13 cellular contexts compared by ENCODE assay signal in the genomic region with DNA sequence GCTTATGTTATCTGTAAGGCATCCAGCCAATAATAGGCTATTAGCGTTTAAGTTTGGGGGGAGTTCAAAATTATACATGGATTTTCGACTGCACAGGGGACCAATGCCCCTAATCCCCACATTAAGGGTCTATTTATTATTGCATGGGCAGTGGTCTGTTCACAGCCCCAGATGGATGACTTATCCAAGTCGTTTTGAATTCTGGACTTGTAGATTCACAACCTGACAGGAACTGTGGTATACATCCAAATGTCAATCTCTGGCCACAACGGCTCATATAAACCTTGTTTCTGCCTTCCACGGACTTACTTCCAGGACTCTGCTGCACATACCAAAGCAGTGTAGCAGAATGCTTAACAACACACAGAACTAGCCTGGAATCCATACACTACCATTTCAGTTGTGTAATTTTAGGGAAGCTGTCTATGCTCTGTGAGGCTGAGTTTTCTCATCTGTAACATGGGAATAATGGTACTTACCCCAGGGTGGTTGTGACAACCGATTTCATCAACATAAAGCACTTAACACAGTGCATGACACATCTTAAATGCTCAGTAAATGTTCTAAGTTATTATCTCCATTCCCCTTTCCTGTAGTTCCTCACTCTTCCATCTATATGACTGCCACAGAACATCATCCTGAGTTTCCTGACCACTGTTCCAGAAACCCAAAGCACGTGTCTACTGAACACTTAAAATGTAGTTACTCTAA. TPM values are rescaled to one million over a fixed set of nuclear protein-coding genes. Genes with fewer than 3 reads are reported as not detected.
DNase-seq lines count a peak whose midpoint lies in the region; ATAC-seq and TF ChIP-seq lines count a peak whose summit lies in the region.
"Had no signal": no experiment of that assay in that cellular context is flagged by ENCODE, and none has a peak within 500 bp of the region (broad histone marks: within the 10 kb centered on the region; RNA-seq: fewer than 3 reads in every experiment).

No MANE protein-coding gene starts in this region.

- no peak for DNase-seq in central memory CD8-positive, alpha-beta T cell (ENCODE audit: low spot score in 2 of 2)
- no peak for DNase-seq in naive thymus-derived CD8-positive, alpha-beta T cell
- DNase-seq in GDM1 (lab: John Stamatoyannopoulos, UW) = no peak
- no peak for DNase-seq in iPS-NIHi7 (ENCODE audit: extremely low spot score)
- no peak for DNase-seq in Ammon's horn (ENCODE audit: low spot score)
- no peak for DNase-seq in chondrocyte (ENCODE audit: low spot score)
- DNase-seq: activated effector memory CD4-positive, alpha-beta T cell treated with anti-CD3 and anti-CD28 coated beads, Interleukin-2, amount 50 U/mL, for 16 hours; DMS53; nephron progenitor cell; SW 1271 had no signal

- no peak for TF ChIP-seq CTCF in chondrocyte (IDR thresholded peaks at IDR 0.05)

- peak overlapping the region; percentile 93 for H3K4me3 ChIP-seq in ACC112 (ENCODE audit: low read depth, low read length)
- H3K4me3 ChIP-seq: HAP-1 had no signal

- POLR2A ChIA-PET in naive thymus-derived CD8-positive, alpha-beta T cell (lab: Charles Lee) = no interaction called here

- H3K9me3 Mint-ChIP-seq in IgD-negative memory B cell (peaks cover 4 to 15% (median 9%) of the 10 kb centered on the region in 3 donors), chondrocyte (ENCODE audit: low read depth) (peaks cover 16% of the 10 kb centered on the region)
- H3K9me3 Mint-ChIP-seq in central memory CD8-positive, alpha-beta T cell = peaks cover 8% of the 10 kb centered on the region
- peaks cover 0 to 21% (median 17%) of the 10 kb centered on the region in 9 donors for H3K9me3 Mint-ChIP-seq in naive thymus-derived CD8-positive, alpha-beta T cell

- H3K36me3 Mint-ChIP-seq in IgD-negative memory B cell = peaks cover 30% of the 10 kb centered on the region
- peaks cover 47% of the 10 kb centered on the region for H3K36me3 Mint-ChIP-seq in central memory CD8-positive, alpha-beta T cell (ENCODE audit: insufficient read depth)
- peaks cover 37 to 55% (median 50%) of the 10 kb centered on the region in 3 donors for H3K36me3 Mint-ChIP-seq in naive thymus-derived CD8-positive, alpha-beta T cell
- peaks cover 23% of the 10 kb centered on the region for H3K36me3 Mint-ChIP-seq in chondrocyte (ENCODE audit: low read depth)

- H3K27me3 ChIP-seq in ACC112 (ENCODE audit: insufficient read depth, low read length) = no peaks in the 10 kb centered on the region

- H3K79me2 ChIP-seq in ACC112 (ENCODE audit: control insufficient read depth, insufficient read depth, low read length, unreplicated experiment) = peaks cover 92% of the 10 kb centered on the region

- H3K36me3 ChIP-seq in ACC112 (ENCODE audit: insufficient read depth, low read length) = peaks cover 50% of the 10 kb centered on the region

- H3K27me3 Mint-ChIP-seq in IgD-negative memory B cell (no peaks in the 10 kb centered on the region), chondrocyte (ENCODE audit: low read depth) (no peaks in the 10 kb centered on the region)
- H3K27me3 Mint-ChIP-seq in central memory CD8-positive, alpha-beta T cell = no peaks in the 10 kb centered on the region
- no peaks in the 10 kb centered on the region for H3K27me3 Mint-ChIP-seq in naive thymus-derived CD8-positive, alpha-beta T cell

- H2AFZ ChIP-seq in ACC112 (ENCODE audit: low read length, unreplicated experiment) = no peak overlapping the region

- no peak overlapping the region for H3K27ac ChIP-seq in ACC112 (ENCODE audit: low read depth, low read length)

- H3K4me3 Mint-ChIP-seq in IgD-negative memory B cell (peak overlapping the region; percentile 38 to 99 (median 83)), chondrocyte (ENCODE audit: unreplicated experiment) (no peak overlapping the region)
- H3K4me3 Mint-ChIP-seq in central memory CD8-positive, alpha-beta T cell = peak overlapping the region; percentile 99
- peak overlapping the region; percentile 89 to 100 (median 99) for H3K4me3 Mint-ChIP-seq in naive thymus-derived CD8-positive, alpha-beta T cell

- H3K4me1 ChIP-seq in ACC112 (ENCODE audit: control insufficient read depth, insufficient read depth, low read length, unreplicated experiment) = peaks cover 25% of the 10 kb centered on the region

- H3K27ac Mint-ChIP-seq in IgD-negative memory B cell = no peak overlapping the region
- H3K27ac Mint-ChIP-seq in central memory CD8-positive, alpha-beta T cell (ENCODE audit: low read depth) = no peak overlapping the region
- peak overlapping the region in 4 of 10 donors; percentile 6 to 74 (median 45) for H3K27ac Mint-ChIP-seq in naive thymus-derived CD8-positive, alpha-beta T cell
- H3K27ac Mint-ChIP-seq in chondrocyte (ENCODE audit: unreplicated experiment) = no peak overlapping the region

- ATAC-seq in central memory CD8-positive, alpha-beta T cell (replicated peaks; ENCODE audit: extremely low read depth, poor library complexity, severe bottlenecking) = no peak
- ATAC-seq in naive thymus-derived CD8-positive, alpha-beta T cell = no peak

- H3K4me1 Mint-ChIP-seq in IgD-negative memory B cell (peaks cover 40 to 48% (median 47%) of the 10 kb centered on the region in 3 donors), chondrocyte (ENCODE audit: low read depth) (peaks cover 50% of the 10 kb centered on the region)
- H3K4me1 Mint-ChIP-seq in central memory CD8-positive, alpha-beta T cell = peaks cover 66% of the 10 kb centered on the region
- peaks cover 31 to 78% (median 60%) of the 10 kb centered on the region in 4 donors for H3K4me1 Mint-ChIP-seq in naive thymus-derived CD8-positive, alpha-beta T cell

RNA-seq across cellular contexts. Expression of a gene that starts 3.7 kb away (rescaled TPM):
- polyA plus RNA-seq in IgD-negative memory B cell = 207 TPM
- 100 to 1,000 TPM; 315 to 319 TPM for total RNA-seq in naive thymus-derived CD8-positive, alpha-beta T cell
- polyA plus RNA-seq in naive thymus-derived CD8-positive, alpha-beta T cell = 100 to 1,000 TPM; 185 to 274 (median 244) TPM
- total RNA-seq in chondrocyte = 136 to 151 TPM (median 149 TPM) in 3 replicates

RNA-seq across cellular contexts. Expression of a gene that starts 3.8 kb away (rescaled TPM):
- polyA plus RNA-seq in IgD-negative memory B cell = 9.1 TPM
- total RNA-seq in naive thymus-derived CD8-positive, alpha-beta T cell = 1 to 10 TPM; 6.9 to 8.4 TPM
- polyA plus RNA-seq in naive thymus-derived CD8-positive, alpha-beta T cell = 1 to 10 TPM; 4.3 to 7.9 (median 6.6) TPM
- 33.0 to 35.0 TPM (median 33.6 TPM) in 3 replicates for total RNA-seq in chondrocyte

RNA-seq across cellular contexts. Expression of a gene that starts 33.3 kb away (rescaled TPM):
- polyA plus RNA-seq in IgD-negative memory B cell = not detected
- total RNA-seq in naive thymus-derived CD8-positive, alpha-beta T cell = 1 to 10 TPM in 1 of 2 experiments, not detected in 1; 1.8 TPM
- polyA plus RNA-seq in naive thymus-derived CD8-positive, alpha-beta T cell = not detected
- total RNA-seq in chondrocyte = 1.5 to 3.3 TPM (median 1.5 TPM) in 3 replicates

RNA-seq across cellular contexts. Expression of a gene that starts 51.1 kb away (rescaled TPM):
- 0.19 TPM for polyA plus RNA-seq in IgD-negative memory B cell
- under 1 TPM; 0.16 to 0.22 TPM for total RNA-seq in naive thymus-derived CD8-positive, alpha-beta T cell
- polyA plus RNA-seq in naive thymus-derived CD8-positive, alpha-beta T cell = under 1 TPM; 0.10 to 0.23 (median 0.11) TPM
- total RNA-seq in chondrocyte = 0.99 to 2.1 TPM (median 1.9 TPM) in 3 replicates

RNA-seq across cellular contexts. Expression of a gene that starts 52.1 kb away (rescaled TPM):
- polyA plus RNA-seq in IgD-negative memory B cell = 108 TPM
- 10 to 100 TPM; 27.5 to 29.5 TPM for total RNA-seq in naive thymus-derived CD8-positive, alpha-beta T cell
- polyA plus RNA-seq in naive thymus-derived CD8-positive, alpha-beta T cell = 10 to 100 TPM; 59.3 to 86.5 (median 64.2) TPM
- 36.0 to 71.8 TPM (median 66.8 TPM) in 3 replicates for total RNA-seq in chondrocyte
